ENCODE assay signal across 1 cellular context in the genomic region with DNA sequence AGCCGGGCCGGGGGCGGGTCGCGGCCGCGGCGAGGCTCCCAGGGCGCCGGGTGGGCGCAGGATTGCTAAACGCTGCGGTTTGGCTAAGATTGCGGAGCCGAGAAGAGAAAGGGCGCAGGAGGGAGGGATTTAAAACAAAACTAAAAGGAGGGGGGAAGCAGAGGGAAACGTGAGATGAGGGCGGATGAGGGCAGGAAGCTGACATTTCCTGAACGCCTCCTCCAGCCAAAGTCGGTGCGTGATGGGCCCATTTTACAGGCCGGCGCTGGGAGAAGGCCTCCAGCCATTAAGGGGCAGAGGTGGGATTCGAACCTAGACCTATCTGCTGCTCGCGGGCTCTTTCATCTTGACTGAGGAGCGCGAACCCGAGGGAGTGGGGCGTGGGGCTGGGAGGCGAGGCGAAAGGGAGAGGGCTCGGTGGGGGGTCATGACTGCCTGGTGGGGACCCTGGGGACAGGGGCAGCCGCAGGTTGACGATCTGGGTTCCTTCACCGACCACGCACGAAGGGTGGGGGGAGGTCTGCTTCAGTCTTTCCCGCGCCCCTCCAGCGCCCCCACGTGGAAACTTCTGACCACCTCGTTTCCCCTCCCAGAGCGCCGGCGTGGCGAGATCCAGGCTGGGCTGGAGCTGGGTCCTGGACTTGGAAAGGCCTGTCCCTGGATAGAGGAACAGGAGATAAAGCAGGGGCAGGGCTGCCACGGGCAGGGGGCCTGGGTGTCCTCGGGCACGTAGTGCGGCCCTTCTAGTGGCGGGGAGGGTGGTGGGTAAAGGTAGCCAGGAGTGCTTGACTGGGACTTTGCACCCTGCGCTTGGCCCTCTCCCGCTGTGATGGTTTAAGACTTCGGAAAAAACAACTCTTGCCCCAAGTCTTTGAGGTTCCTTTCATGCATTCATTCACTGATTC.
TF ChIP-seq lines count a peak whose summit lies in the region.

No MANE protein-coding gene starts in this region.

TF ChIP-seq in IMR-90, 13 proteins besides CTCF, POLR2A, EP300 and RAD21:
- TF ChIP-seq MAFK (IDR thresholded peaks at IDR 0.05; ENCODE audit: low read depth, low read length), result no peak
- TF ChIP-seq FOS (IDR thresholded peaks at IDR 0.05; ENCODE audit: low read depth, low read length), result no peak
- peak; percentile 52; the same call in 1 of the 2 replicates for TF ChIP-seq BHLHE40 (IDR thresholded peaks at IDR 0.05; ENCODE audit: low read depth, low read length)
- TF ChIP-seq CHD1 (IDR thresholded peaks at IDR 0.05; ENCODE audit: low read depth, low read length), result no peak
- TF ChIP-seq, protein P1, sequence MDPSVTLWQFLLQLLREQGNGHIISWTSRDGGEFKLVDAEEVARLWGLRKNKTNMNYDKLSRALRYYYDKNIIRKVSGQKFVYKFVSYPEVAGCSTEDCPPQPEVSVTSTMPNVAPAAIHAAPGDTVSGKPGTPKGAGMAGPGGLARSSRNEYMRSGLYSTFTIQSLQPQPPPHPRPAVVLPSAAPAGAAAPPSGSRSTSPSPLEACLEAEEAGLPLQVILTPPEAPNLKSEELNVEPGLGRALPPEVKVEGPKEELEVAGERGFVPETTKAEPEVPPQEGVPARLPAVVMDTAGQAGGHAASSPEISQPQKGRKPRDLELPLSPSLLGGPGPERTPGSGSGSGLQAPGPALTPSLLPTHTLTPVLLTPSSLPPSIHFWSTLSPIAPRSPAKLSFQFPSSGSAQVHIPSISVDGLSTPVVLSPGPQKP (IDR thresholded peaks at IDR 0.05; ENCODE audit: borderline replicate concordance, low read depth, low read length), result no peak
- TF ChIP-seq, protein P2, sequence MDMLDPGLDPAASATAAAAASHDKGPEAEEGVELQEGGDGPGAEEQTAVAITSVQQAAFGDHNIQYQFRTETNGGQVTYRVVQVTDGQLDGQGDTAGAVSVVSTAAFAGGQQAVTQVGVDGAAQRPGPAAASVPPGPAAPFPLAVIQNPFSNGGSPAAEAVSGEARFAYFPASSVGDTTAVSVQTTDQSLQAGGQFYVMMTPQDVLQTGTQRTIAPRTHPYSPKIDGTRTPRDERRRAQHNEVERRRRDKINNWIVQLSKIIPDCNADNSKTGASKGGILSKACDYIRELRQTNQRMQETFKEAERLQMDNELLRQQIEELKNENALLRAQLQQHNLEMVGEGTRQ (IDR thresholded peaks at IDR 0.05; ENCODE audit: low read depth, low read length), result no peak
- peak; percentile 57; the same call in 1 of the 2 replicates for TF ChIP-seq CEBPB (IDR thresholded peaks at IDR 0.05; ENCODE audit: low read depth, low read length)
- peak; percentile 67 for TF ChIP-seq SMC3 (IDR thresholded peaks at IDR 0.05; ENCODE audit: low read depth, low read length)
- peak; percentile 60; the same call in 1 of the 2 replicates for TF ChIP-seq MAZ (IDR thresholded peaks at IDR 0.05; ENCODE audit: borderline replicate concordance, low read depth, low read length)
- TF ChIP-seq NFE2L2 (IDR thresholded peaks at IDR 0.05; ENCODE audit: low read depth, low read length), result no peak
- no peak for TF ChIP-seq RFX5 (IDR thresholded peaks at IDR 0.05; ENCODE audit: low read depth, low read length)
- TF ChIP-seq RCOR1 (IDR thresholded peaks at IDR 0.05; ENCODE audit: insufficient replicate concordance, low read length), result peak; percentile 47
- TF ChIP-seq MXI1 (IDR thresholded peaks at IDR 0.05; ENCODE audit: borderline replicate concordance, low read depth, low read length), result no peak
